Comparison of ENCODE assay signal across 8 cellular contexts in genomic region chr5:6820851-6821479, GRCh38.
DNase-seq lines count a peak whose midpoint lies in the region; ATAC-seq and TF ChIP-seq lines count a peak whose summit lies in the region.

No MANE protein-coding gene starts in this region.

- no peaks in the 10 kb centered on the region for H3K9me3 ChIP-seq in fibroblast of lung (ENCODE audit: control insufficient read depth, insufficient read depth, low read depth, low read length)

- TF ChIP-seq CTCF in fibroblast of lung (conservative IDR thresholded peaks at IDR 0.05 in 1 of 2, IDR thresholded peaks at IDR 0.05 in 1 of 2; ENCODE audit: low read depth in 1 of 2, low read length in 2 of 2): peak; percentile 46 to 50

- no peak overlapping the region for H3K4me3 ChIP-seq in fibroblast of lung (replicated peaks in 1 of 4; ENCODE audit: control extremely low read depth in 1 of 4, insufficient read depth in 1 of 4, low read depth in 3 of 4, low read length in 4 of 4)

- H3K4me1 ChIP-seq in fibroblast of lung (ENCODE audit: control insufficient read depth, extremely low read depth, insufficient read depth, low read length): no peaks in the 10 kb centered on the region

- H3K27ac ChIP-seq in fibroblast of lung (ENCODE audit: insufficient read depth, low read length): no peak overlapping the region

- H2AFZ ChIP-seq in fibroblast of lung (ENCODE audit: low read length): no peak overlapping the region

- H4K20me1 ChIP-seq in fibroblast of lung (ENCODE audit: control insufficient read depth, extremely low read depth, insufficient read depth, low read length): no peaks in the 10 kb centered on the region

- H3K4me2 ChIP-seq in fibroblast of lung (ENCODE audit: extremely low read depth, insufficient read depth, low read length): no peak overlapping the region

- peak; percentile 25 for DNase-seq in NK-92 treated with Interleukin-12 subunit alpha and Interleukin-12 subunit beta, amount 100 ng/mL, for 24 hours (lab: John Stamatoyannopoulos, UW)
- DNase-seq in NK-92 (lab: John Stamatoyannopoulos, UW; ENCODE audit: unreplicated experiment) (no peak), NCI-H510A treated with DMSO at 0.1 percent for 48 hours (lab: John Stamatoyannopoulos, UW) (peak; percentile 84), fibroblast of lung (ENCODE audit: low read depth in 2 of 2) (peak in 1 of 2 donors; percentile 4)
- peak; percentile 15 to 32 for DNase-seq in activated CD4-positive, alpha-beta T cell treated with anti-CD3 and anti-CD28 coated beads, Interleukin-2, amount 50 U/mL, for 24 hours (ENCODE audit: low read depth in 1 of 2, low spot score in 1 of 2)
- peak; percentile 34 to 59 (median 42) for DNase-seq in stimulated activated CD4-positive, alpha-beta T cell treated with anti-CD3 and anti-CD28 coated beads, Interleukin-12 subunit alpha, Interleukin-12 subunit beta, amount 100 ng/mL, for 48 hours (ENCODE audit: low read depth in 2 of 3, low spot score in 1 of 3)

- H3K36me3 ChIP-seq in fibroblast of lung (ENCODE audit: control insufficient read depth, insufficient read depth, low read length): no peaks in the 10 kb centered on the region

- H3K27me3 ChIP-seq in fibroblast of lung (ENCODE audit: control insufficient read depth, insufficient read depth, low read length): no peaks in the 10 kb centered on the region

- H3K79me2 ChIP-seq in fibroblast of lung (ENCODE audit: control insufficient read depth, insufficient read depth, low read length): no peaks in the 10 kb centered on the region

- no peak overlapping the region for H3K9ac ChIP-seq in fibroblast of lung (ENCODE audit: insufficient read depth, low read length)

- ATAC-seq in HG02973 (IDR thresholded peaks at IDR 0.05; ENCODE audit: unreplicated experiment) (peak; percentile 78), HG03045 (IDR thresholded peaks at IDR 0.05; ENCODE audit: unreplicated experiment) (no peak)
